Comparison of ENCODE assay signal across 17 cellular contexts in the genomic region with DNA sequence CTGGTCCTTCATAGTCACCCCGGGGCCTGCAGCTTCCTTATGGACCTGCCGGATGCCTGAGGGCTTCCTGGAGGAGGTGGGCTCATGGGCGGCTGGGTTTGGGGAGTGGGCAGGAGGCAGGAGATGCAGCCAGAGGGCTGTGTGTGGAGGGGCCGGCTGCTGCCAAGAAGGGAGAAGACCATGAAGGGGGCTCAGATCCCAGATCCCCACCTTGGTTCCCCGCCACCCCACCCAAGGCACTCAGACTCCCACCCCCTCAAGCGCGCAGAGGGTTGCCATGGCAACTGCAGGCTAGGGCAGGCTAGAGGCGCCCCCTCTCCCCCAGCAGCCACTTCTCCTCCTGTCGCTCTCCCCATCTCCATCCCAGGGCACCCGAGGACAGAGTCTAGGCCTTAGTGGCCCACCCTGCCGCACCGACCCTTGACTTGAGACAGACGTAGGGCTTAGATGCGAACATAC.
DNase-seq lines count a peak whose midpoint lies in the region; ATAC-seq, FAIRE-seq and TF ChIP-seq lines count a peak whose summit lies in the region.
"Had no signal": no experiment of that assay in that cellular context is flagged by ENCODE, and none has a peak within 500 bp of the region (broad histone marks: within the 10 kb centered on the region; RNA-seq: fewer than 3 reads in every experiment).

No MANE protein-coding gene starts in this region.

- H3K4me3 ChIP-seq in kidney (ENCODE audit: low read length in 2 of 2), result no peak overlapping the region
- no peak overlapping the region for H3K4me3 ChIP-seq in spleen
- H3K4me3 ChIP-seq in effector memory CD4-positive, alpha-beta T cell (ENCODE audit: insufficient read depth, low read depth, low read length, poor library complexity, severe bottlenecking), result no peak overlapping the region
- H3K4me3 ChIP-seq: ascending aorta, BLaER1 had no signal

- H3K27ac ChIP-seq in kidney (ENCODE audit: low read depth in 2 of 2, low read length in 2 of 2) (no peak overlapping the region), spleen (no peak overlapping the region)
- no peak overlapping the region for H3K27ac ChIP-seq in effector memory CD4-positive, alpha-beta T cell (ENCODE audit: insufficient read depth, low read length, poor library complexity, severe bottlenecking)
- H3K27ac ChIP-seq: ascending aorta, BLaER1, KMS-11 had no signal

- H3K36me3 Mint-ChIP-seq in activated CD8-positive, alpha-beta memory T cell treated with anti-CD3 and anti-CD28 coated beads, Interleukin-2, amount 10 ng/mL, durations not matched to agents 7 days and 5 days, result no peaks in the 10 kb centered on the region
- no peaks in the 10 kb centered on the region for H3K36me3 Mint-ChIP-seq in activated CD4-positive, alpha-beta memory T cell treated with anti-CD3 and anti-CD28 coated beads, Interleukin-2, amount 10 ng/mL, durations not matched to agents 7 days and 5 days (ENCODE audit: low read depth)

- H3K27me3 ChIP-seq in spleen (replicated peaks in 1 of 7), result no peaks in the 10 kb centered on the region
- H3K27me3 ChIP-seq in effector memory CD4-positive, alpha-beta T cell (replicated peaks; ENCODE audit: control insufficient read depth, insufficient read depth, low read length, poor library complexity, severe bottlenecking), result no peaks in the 10 kb centered on the region
- H3K27me3 ChIP-seq: ascending aorta, BLaER1 had no signal

- intact Hi-C loops in kidney (cut with DNase I) (no loop called here), spleen (cut with DNase I; ENCODE audit: low total_unique reads) (no loop called here)

- POLR2A ChIA-PET in activated CD4-positive, alpha-beta memory T cell treated with anti-CD3 and anti-CD28 coated beads, Interleukin-2, amount 10 ng/mL, durations not matched to agents 7 days and 5 days (lab: Charles Lee), result interaction anchor here (1.0 kb wide), 1 partner anchor 103 kb away, joined by 3 read pairs; no protein-coding TSS in a partner anchor

- H3K9me3 ChIP-seq in kidney (ENCODE audit: control insufficient read depth in 1 of 2, low read length in 2 of 2) (no peaks in the 10 kb centered on the region), spleen (no peaks in the 10 kb centered on the region)
- H3K9me3 ChIP-seq in effector memory CD4-positive, alpha-beta T cell (ENCODE audit: control insufficient read depth, low read length), result no peaks in the 10 kb centered on the region
- H3K9me3 ChIP-seq: ascending aorta, BLaER1 had no signal

- 93 to 97% (median 95%) methylated on average over 13 to 14 of the region's 14 CpGs for WGBS in spleen, 5 donors

- peaks cover 11% of the 10 kb centered on the region for H3K4me1 Mint-ChIP-seq in activated CD8-positive, alpha-beta memory T cell treated with anti-CD3 and anti-CD28 coated beads, Interleukin-2, amount 10 ng/mL, durations not matched to agents 7 days and 5 days
- peaks cover 11% of the 10 kb centered on the region for H3K4me1 Mint-ChIP-seq in activated CD4-positive, alpha-beta memory T cell treated with anti-CD3 and anti-CD28 coated beads, Interleukin-2, amount 10 ng/mL, durations not matched to agents 7 days and 5 days

- CTCF ChIA-PET in activated CD8-positive, alpha-beta memory T cell treated with anti-CD3 and anti-CD28 coated beads, Interleukin-2, amount 10 ng/mL, durations not matched to agents 7 days and 5 days (lab: Charles Lee), result interaction anchor here (0.8 to 1.8 kb wide), 4 partner anchors 11 to 244 kb away, joined by 3 to 5 read pairs (median 3); no protein-coding TSS in a partner anchor
- CTCF ChIA-PET in activated CD4-positive, alpha-beta memory T cell treated with anti-CD3 and anti-CD28 coated beads, Interleukin-2, amount 10 ng/mL, durations not matched to agents 7 days and 5 days (lab: Charles Lee), result interaction anchor here (1.3 kb wide), 1 partner anchor 10 kb away, joined by 3 read pairs; no protein-coding TSS in a partner anchor

- H3K9ac ChIP-seq in kidney (ENCODE audit: low read length in 2 of 2), result no peak overlapping the region
- H3K9ac ChIP-seq: BLaER1, KMS-11 had no signal

- no peaks in the 10 kb centered on the region for H3K9me3 Mint-ChIP-seq in activated CD8-positive, alpha-beta memory T cell treated with anti-CD3 and anti-CD28 coated beads, Interleukin-2, amount 10 ng/mL, durations not matched to agents 7 days and 5 days (ENCODE audit: low read depth)
- no peaks in the 10 kb centered on the region for H3K9me3 Mint-ChIP-seq in activated CD4-positive, alpha-beta memory T cell treated with anti-CD3 and anti-CD28 coated beads, Interleukin-2, amount 10 ng/mL, durations not matched to agents 7 days and 5 days

- no peak overlapping the region for H3K27ac Mint-ChIP-seq in activated CD8-positive, alpha-beta memory T cell treated with anti-CD3 and anti-CD28 coated beads, Interleukin-2, amount 10 ng/mL, durations not matched to agents 7 days and 5 days
- no peak overlapping the region for H3K27ac Mint-ChIP-seq in activated CD4-positive, alpha-beta memory T cell treated with anti-CD3 and anti-CD28 coated beads, Interleukin-2, amount 10 ng/mL, durations not matched to agents 7 days and 5 days

- no peak for FAIRE-seq in kidney (lab: Jason Lieb, UNC)
- FAIRE-seq: A204.1, small intestine had no signal

- no peak for ATAC-seq in activated CD8-positive, alpha-beta memory T cell treated with anti-CD3 and anti-CD28 coated beads, Interleukin-2, amount 10 ng/mL, durations not matched to agents 7 days and 5 days
- no peak for ATAC-seq in HG03565 (IDR thresholded peaks at IDR 0.05; ENCODE audit: unreplicated experiment)

- no peaks in the 10 kb centered on the region for H3K27me3 Mint-ChIP-seq in activated CD8-positive, alpha-beta memory T cell treated with anti-CD3 and anti-CD28 coated beads, Interleukin-2, amount 10 ng/mL, durations not matched to agents 7 days and 5 days
- H3K27me3 Mint-ChIP-seq in activated CD4-positive, alpha-beta memory T cell treated with anti-CD3 and anti-CD28 coated beads, Interleukin-2, amount 10 ng/mL, durations not matched to agents 7 days and 5 days, result no peaks in the 10 kb centered on the region

- no peak overlapping the region for H3K4me3 Mint-ChIP-seq in activated CD8-positive, alpha-beta memory T cell treated with anti-CD3 and anti-CD28 coated beads, Interleukin-2, amount 10 ng/mL, durations not matched to agents 7 days and 5 days
- no peak overlapping the region for H3K4me3 Mint-ChIP-seq in activated CD4-positive, alpha-beta memory T cell treated with anti-CD3 and anti-CD28 coated beads, Interleukin-2, amount 10 ng/mL, durations not matched to agents 7 days and 5 days

- DNase-seq in activated CD8-positive, alpha-beta memory T cell treated with anti-CD3 and anti-CD28 coated beads, Interleukin-2, amount 10 ng/mL, durations not matched to agents 7 days and 5 days, result peak; percentile 30
- DNase-seq in activated CD8-positive, alpha-beta memory T cell treated with anti-CD3 and anti-CD28 coated beads for 24 hours, result no peak
- peak; percentile 14 for DNase-seq in activated CD4-positive, alpha-beta memory T cell treated with anti-CD3 and anti-CD28 coated beads, Interleukin-2, amount 10 ng/mL, durations not matched to agents 7 days and 5 days
- DNase-seq in kidney (peak; percentile 57), spleen (peak; percentile 51), HuH-7.5 (ENCODE audit: low spot score) (no peak)
- DNase-seq in effector memory CD4-positive, alpha-beta T cell, result no peak
- DNase-seq: activated gamma-delta T cell, NCI-H1048, NCI-H2029 treated with DMSO at 0.1 percent for 48 hours, NCI-H446 treated with DMSO at 0.1 percent for 48 hours had no signal

- no peak for TF ChIP-seq CTCF in kidney (IDR thresholded peaks at IDR 0.05; ENCODE audit: borderline replicate concordance, extremely low read depth, insufficient read depth)
- TF ChIP-seq CTCF in spleen (IDR thresholded peaks at IDR 0.05 in 8 of 11, conservative IDR thresholded peaks at IDR 0.05 in 3 of 11), result no peak

- no peak for TF ChIP-seq POLR2A in spleen (IDR thresholded peaks at IDR 0.05)

- H3K4me1 ChIP-seq in kidney (ENCODE audit: control insufficient read depth in 1 of 2, insufficient read depth in 1 of 2, low read depth in 1 of 2, low read length in 2 of 2), result no peaks in the 10 kb centered on the region
- H3K4me1 ChIP-seq in spleen, result peaks cover 0 to 13% (median 3%) of the 10 kb centered on the region in 6 donors
- H3K4me1 ChIP-seq in effector memory CD4-positive, alpha-beta T cell (ENCODE audit: control insufficient read depth, insufficient read depth, low read length, poor library complexity, severe bottlenecking), result no peaks in the 10 kb centered on the region
- H3K4me1 ChIP-seq: ascending aorta had no signal

- H3K36me3 ChIP-seq in kidney (ENCODE audit: control insufficient read depth in 1 of 2, insufficient read depth in 2 of 2, low read length in 2 of 2), result no peaks in the 10 kb centered on the region
- H3K36me3 ChIP-seq in spleen, result no peaks in the 10 kb centered on the region
- no peaks in the 10 kb centered on the region for H3K36me3 ChIP-seq in effector memory CD4-positive, alpha-beta T cell (ENCODE audit: control insufficient read depth, insufficient read depth, low read length)
- H3K36me3 ChIP-seq: ascending aorta had no signal

Comparison
In these comparisons a context has a peak if more than half of its experiments do, and no peak if none do; other contexts are left out.
1. DNase-seq: peak in activated CD8-positive, alpha-beta memory T cell treated with anti-CD3 and anti-CD28 coated beads, Interleukin-2, amount 10 ng/mL, durations not matched to agents 7 days and 5 days (single experiment), activated CD4-positive, alpha-beta memory T cell treated with anti-CD3 and anti-CD28 coated beads, Interleukin-2, amount 10 ng/mL, durations not matched to agents 7 days and 5 days (single experiment), kidney (single experiment) and spleen (single experiment); none in activated CD8-positive, alpha-beta memory T cell treated with anti-CD3 and anti-CD28 coated beads for 24 hours (single experiment), effector memory CD4-positive, alpha-beta T cell (0 of 3) and HuH-7.5 (single experiment).